21 cellular contexts compared by ENCODE assay signal in genomic region chr17:73733527-73733926, GRCh38.
DNase-seq lines count a peak whose midpoint lies in the region; ATAC-seq and TF ChIP-seq lines count a peak whose summit lies in the region.
"Had no signal": no experiment of that assay in that cellular context is flagged by ENCODE, and none has a peak within 500 bp of the region (broad histone marks: within the 10 kb centered on the region; RNA-seq: fewer than 3 reads in every experiment).

No MANE protein-coding gene starts in this region.

- H3K4me1 ChIP-seq in ovary (ENCODE audit: insufficient read depth): no peaks in the 10 kb centered on the region

- peak; percentile 29 for ATAC-seq in left lobe of liver
- ATAC-seq in HG02798 (IDR thresholded peaks at IDR 0.05; ENCODE audit: poor library complexity, unreplicated experiment): no peak
- ATAC-seq: GM23338, Right ventricle myocardium inferior had no signal

- no peaks in the 10 kb centered on the region for H3K36me3 ChIP-seq in ovary

- TF ChIP-seq CTCF in ovary (IDR thresholded peaks at IDR 0.05): no peak

- intact Hi-C loops in ovary (cut with DNase I): no loop called here

- H3K4me3 ChIP-seq in ovary: no peak overlapping the region
- H3K4me3 ChIP-seq: GM23338 had no signal

- 42 to 59% (median 42%) methylated on average over 1 of the region's 1 CpG for WGBS in ovary, 3 donors

- no peaks in the 10 kb centered on the region for H3K27me3 ChIP-seq in ovary

- TF ChIP-seq POLR2A in ovary (IDR thresholded peaks at IDR 0.05): no peak

- no peak for TF ChIP-seq EP300 in ovary (IDR thresholded peaks at IDR 0.05)

- H3K9me3 ChIP-seq in ovary: no peaks in the 10 kb centered on the region

- H3K27ac ChIP-seq in ovary (no peak overlapping the region), caudate nucleus (ENCODE audit: low read depth, low read length) (no peak overlapping the region)
- H3K27ac ChIP-seq: C4-2B had no signal

- peak; percentile 23 for DNase-seq in SKM-1 treated with dmso at 0.1 percent for 144 hours (lab: John Stamatoyannopoulos, UW; ENCODE audit: unreplicated experiment)
- no peak for DNase-seq in SKM-1 (lab: John Stamatoyannopoulos, UW; ENCODE audit: unreplicated experiment)
- DNase-seq in NOMO-1 treated with DMSO at 0.1 percent for 48 hours (lab: John Stamatoyannopoulos, UW; ENCODE audit: unreplicated experiment): peak; percentile 41
- DNase-seq in left lobe of liver (ENCODE audit: low spot score): no peak
- DNase-seq in ovary: no peak
- no peak for DNase-seq in caudate nucleus (lab: John Stamatoyannopoulos, UW)
- DNase-seq: 8988T, DMS53, EL, GF-D8, HCEC 1CT, Kasumi-1, NCI-H1105, NCI-H146, NCI-H2029, NCI-H2227 treated with DMSO at 0.1 percent for 48 hours, NCI-H510A had no signal

Comparison
In these comparisons a context has a peak if more than half of its experiments do, and no peak if none do; other contexts are left out.
1. DNase-seq: peak in SKM-1 treated with dmso at 0.1 percent for 144 hours (single experiment) and NOMO-1 treated with DMSO at 0.1 percent for 48 hours (single experiment); none in SKM-1 (single experiment), left lobe of liver (single experiment), ovary (0 of 5) and caudate nucleus (0 of 61).